Comparison of ENCODE assay signal across 8 cellular contexts in genomic region chr10:103854687-103855423, GRCh38. TPM values are rescaled to one million over a fixed set of nuclear protein-coding genes. Genes with fewer than 3 reads are reported as not detected.
DNase-seq lines count a peak whose midpoint lies in the region; ATAC-seq and TF ChIP-seq lines count a peak whose summit lies in the region.

No MANE protein-coding gene starts in this region.

- no TSS peak for BruUV-seq in PC-3 (replicated peaks; lab: Mats Ljungman, UMichigan)
- TSS peak; percentile 24 for BruUV-seq in mammary epithelial cell (replicated peaks; lab: Mats Ljungman, UMichigan)

- ATAC-seq in PC-3 (peak; percentile 23), left colon (peak; percentile 29), GM18520 (IDR thresholded peaks at IDR 0.05; ENCODE audit: unreplicated experiment) (no peak), GM18511 (IDR thresholded peaks at IDR 0.05; ENCODE audit: unreplicated experiment) (no peak)

- H3K27ac ChIP-seq in PC-3 (ENCODE audit: low read length) (no peak overlapping the region), mammary epithelial cell (ENCODE audit: insufficient read depth, low read depth, low read length) (peak overlapping the region; percentile 64)

- H3K79me2 ChIP-seq in PC-3 (ENCODE audit: low read length): peaks cover 4% of the 10 kb centered on the region; the same call in 1 of the 2 replicates
- H3K79me2 ChIP-seq in mammary epithelial cell (ENCODE audit: insufficient read depth, low read length): peaks cover 54% of the 10 kb centered on the region

- POLR2A ChIA-PET in PC-3 (lab: Charles Lee; ENCODE audit: unreplicated experiment): interaction anchor here (0.5 kb wide), 1 partner anchor 266 kb away, joined by 16 read pairs; no protein-coding TSS in a partner anchor

- H3K9ac ChIP-seq in PC-3 (ENCODE audit: low read length) (peak overlapping the region; percentile 47; the same call in 1 of the 2 replicates), mammary epithelial cell (ENCODE audit: insufficient read depth, low read length) (peak overlapping the region; percentile 88)

- WGBS in mammary epithelial cell (ENCODE audit: low coverage, missing lambda C conversion rate): 2% methylated on average over 11 of the region's 57 CpGs

- H3K36me3 ChIP-seq in PC-3 (ENCODE audit: low read depth, low read length): no peaks in the 10 kb centered on the region
- peaks cover 10% of the 10 kb centered on the region for H3K36me3 ChIP-seq in mammary epithelial cell (ENCODE audit: insufficient read depth, low read length)

- H3K4me1 ChIP-seq in PC-3 (ENCODE audit: insufficient read depth, low read length) (peaks cover 22% of the 10 kb centered on the region), mammary epithelial cell (ENCODE audit: insufficient read depth, low read length) (peaks cover 56% of the 10 kb centered on the region)

- H3F3A ChIP-seq in PC-3 (ENCODE audit: low read length, unreplicated experiment): no peaks in the 10 kb centered on the region

- H3K9me2 ChIP-seq in PC-3 (replicated peaks; ENCODE audit: low read length): no peaks in the 10 kb centered on the region

- TF ChIP-seq CTCF in PC-3 (conservative IDR thresholded peaks at IDR 0.05; ENCODE audit: low read depth, low read length) (0 out of 2 replicates have a peak, but pooled peaks have one; percentile 23), mammary epithelial cell (conservative IDR thresholded peaks at IDR 0.05 in 1 of 2, IDR thresholded peaks at IDR 0.05 in 1 of 2; ENCODE audit: extremely low read depth in 1 of 2, insufficient read depth in 1 of 2, low read depth in 1 of 2, low read length in 2 of 2) (peak in 1 of 2 donors; percentile 15)

- in situ Hi-C loops in mammary epithelial cell (cut with MboI; ENCODE audit: low sequenced_read_pairs in 2 of 2): loop anchor here (5.0 to 10.0 kb wide), 3 partner anchors 63 to 143 kb away; no protein-coding TSS in a partner anchor

- peak overlapping the region; percentile 93 for H3K4me2 ChIP-seq in PC-3 (ENCODE audit: low read length)
- peak overlapping the region; percentile 82 for H3K4me2 ChIP-seq in mammary epithelial cell (ENCODE audit: insufficient read depth, low read depth, low read length)

- H3K4me3 ChIP-seq in PC-3 (ENCODE audit: low read length) (peak overlapping the region; percentile 74), mammary epithelial cell (replicated peaks in 1 of 3; ENCODE audit: insufficient read depth in 1 of 3, low read depth in 2 of 3, low read length in 3 of 3) (peak overlapping the region; percentile 54 to 87 (median 72))

- DNase-seq in Daoy (ENCODE audit: low read depth) (peak; percentile 37), PC-3 (no peak), mammary epithelial cell (no peak), left colon (peak; percentile 42 to 56), GOT3 (lab: John Stamatoyannopoulos, UW) (no peak)
- peak; percentile 10 to 21 for DNase-seq in stimulated activated CD4-positive, alpha-beta T cell treated with anti-CD3 and anti-CD28 coated beads, Interleukin-4, amount 100 ng/mL, for 4 hours

- no peaks in the 10 kb centered on the region for H3K9me3 ChIP-seq in PC-3 (ENCODE audit: low read length)
- no peaks in the 10 kb centered on the region for H3K9me3 ChIP-seq in mammary epithelial cell (replicated peaks; ENCODE audit: insufficient read depth, low read length)

- CTCF ChIA-PET in PC-3 (lab: Charles Lee) (interaction anchor here (0.8 kb wide), 1 partner anchor 142 kb away, joined by 3 read pairs; no protein-coding TSS in a partner anchor), mammary epithelial cell (lab: Charles Lee; ENCODE audit: low non-redundant PET) (interaction anchor here (0.6 kb wide), 1 partner anchor 44 kb away, joined by 7 read pairs; no protein-coding TSS in a partner anchor)

- dilution Hi-C loops in mammary epithelial cell (cut with HindIII; ENCODE audit: low sequenced_read_pairs): loop anchor here (25.0 kb wide), 1 partner anchor 118 kb away; no protein-coding TSS in a partner anchor

- intact Hi-C loops in PC-3 (cut with micrococcal nuclease): loop anchor here (5.0 kb wide), 1 partner anchor 63 kb away; no protein-coding TSS in a partner anchor
- intact Hi-C loops in mammary epithelial cell (cut with micrococcal nuclease): loop anchor here (1.0 to 5.0 kb wide), 4 partner anchors 53 to 256 kb away; no protein-coding TSS in a partner anchor
- intact Hi-C loops in left colon (cut with DNase I, micrococcal nuclease): loop anchor here in 1 of 2 donors (5.0 kb wide), 1 partner anchor 138 kb away; no protein-coding TSS in a partner anchor

- peak overlapping the region; percentile 68; the same call in 1 of the 2 replicates for H2AFZ ChIP-seq in PC-3 (ENCODE audit: low read length)
- peak overlapping the region; percentile 34 for H2AFZ ChIP-seq in mammary epithelial cell (ENCODE audit: low read depth, low read length)

- H3K27me3 ChIP-seq in PC-3 (ENCODE audit: low read length) (no peaks in the 10 kb centered on the region), mammary epithelial cell (ENCODE audit: insufficient read depth, low read length) (no peaks in the 10 kb centered on the region)

- no peaks in the 10 kb centered on the region for H4K20me1 ChIP-seq in PC-3 (ENCODE audit: low read length)
- H4K20me1 ChIP-seq in mammary epithelial cell (ENCODE audit: insufficient read depth, low read length): no peaks in the 10 kb centered on the region

RNA-seq across cellular contexts. Expression of gene SH3PXD2A, which starts 0.5 kb away (rescaled TPM):
- 3.4 and 4.1 TPM in 2 replicates for total RNA-seq in Daoy (2014; rRNA removed; shearing (Covaris generic))
- total RNA-seq in PC-3 (2014; rRNA removed): 2.9 and 3.4 TPM in 2 replicates
- 100 to 1,000 TPM in 1 of 2 donors, 10 to 100 TPM in 1; 72.2 to 116 TPM for total RNA-seq in mammary epithelial cell
- 35.3 TPM for polyA plus RNA-seq in mammary epithelial cell
- polyA minus RNA-seq in mammary epithelial cell: 112 TPM
- total RNA-seq in left colon: 10 to 100 TPM; 48.5 to 49.4 TPM

Comparison
In these comparisons a context has a peak if more than half of its experiments do, and no peak if none do; other contexts are left out.
1. DNase-seq: peak in Daoy (single experiment), left colon (2 of 2) and stimulated activated CD4-positive, alpha-beta T cell treated with anti-CD3 and anti-CD28 coated beads, Interleukin-4, amount 100 ng/mL, for 4 hours (2 of 2); none in PC-3 (single experiment), mammary epithelial cell (single experiment) and GOT3 (single experiment).
2. ATAC-seq: peak in PC-3 (single experiment) and left colon (single experiment); none in GM18520 (single experiment) and GM18511 (single experiment).